In the genomic region with DNA sequence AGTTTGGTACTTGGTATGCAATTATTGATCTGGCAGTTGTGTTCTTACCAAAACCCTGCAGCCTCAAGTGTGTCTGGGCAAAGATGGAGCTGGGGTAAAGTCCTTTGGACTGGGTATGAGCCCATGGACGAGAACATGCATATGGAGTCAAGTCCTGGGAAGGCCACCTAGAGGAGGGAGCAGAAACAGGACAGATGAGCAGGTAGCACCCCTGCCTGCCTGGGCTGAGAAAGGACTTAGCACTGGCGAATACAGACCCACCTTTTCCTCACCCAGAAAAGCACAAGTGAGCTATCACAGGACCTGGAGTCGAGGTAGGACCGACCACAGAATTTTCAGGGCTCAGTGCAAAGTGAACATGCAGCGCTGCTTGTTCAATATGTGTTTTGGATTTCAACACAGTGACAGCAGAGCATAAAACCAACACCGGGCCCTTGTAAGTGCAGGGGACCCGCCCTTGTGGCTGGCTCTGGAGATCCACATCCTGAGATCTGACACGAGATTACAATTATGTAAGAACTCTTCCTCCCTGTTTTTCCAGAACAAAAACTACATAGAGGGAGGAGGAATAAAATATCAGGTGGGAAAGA, we compare ENCODE assay signal across 1 cellular context.
TF ChIP-seq lines count a peak whose summit lies in the region.

No MANE protein-coding gene starts in this region.

TF ChIP-seq in WTC11, 78 proteins besides CTCF, POLR2A, EP300 and RAD21 (continued from another document):
- TF ChIP-seq, protein P1, sequence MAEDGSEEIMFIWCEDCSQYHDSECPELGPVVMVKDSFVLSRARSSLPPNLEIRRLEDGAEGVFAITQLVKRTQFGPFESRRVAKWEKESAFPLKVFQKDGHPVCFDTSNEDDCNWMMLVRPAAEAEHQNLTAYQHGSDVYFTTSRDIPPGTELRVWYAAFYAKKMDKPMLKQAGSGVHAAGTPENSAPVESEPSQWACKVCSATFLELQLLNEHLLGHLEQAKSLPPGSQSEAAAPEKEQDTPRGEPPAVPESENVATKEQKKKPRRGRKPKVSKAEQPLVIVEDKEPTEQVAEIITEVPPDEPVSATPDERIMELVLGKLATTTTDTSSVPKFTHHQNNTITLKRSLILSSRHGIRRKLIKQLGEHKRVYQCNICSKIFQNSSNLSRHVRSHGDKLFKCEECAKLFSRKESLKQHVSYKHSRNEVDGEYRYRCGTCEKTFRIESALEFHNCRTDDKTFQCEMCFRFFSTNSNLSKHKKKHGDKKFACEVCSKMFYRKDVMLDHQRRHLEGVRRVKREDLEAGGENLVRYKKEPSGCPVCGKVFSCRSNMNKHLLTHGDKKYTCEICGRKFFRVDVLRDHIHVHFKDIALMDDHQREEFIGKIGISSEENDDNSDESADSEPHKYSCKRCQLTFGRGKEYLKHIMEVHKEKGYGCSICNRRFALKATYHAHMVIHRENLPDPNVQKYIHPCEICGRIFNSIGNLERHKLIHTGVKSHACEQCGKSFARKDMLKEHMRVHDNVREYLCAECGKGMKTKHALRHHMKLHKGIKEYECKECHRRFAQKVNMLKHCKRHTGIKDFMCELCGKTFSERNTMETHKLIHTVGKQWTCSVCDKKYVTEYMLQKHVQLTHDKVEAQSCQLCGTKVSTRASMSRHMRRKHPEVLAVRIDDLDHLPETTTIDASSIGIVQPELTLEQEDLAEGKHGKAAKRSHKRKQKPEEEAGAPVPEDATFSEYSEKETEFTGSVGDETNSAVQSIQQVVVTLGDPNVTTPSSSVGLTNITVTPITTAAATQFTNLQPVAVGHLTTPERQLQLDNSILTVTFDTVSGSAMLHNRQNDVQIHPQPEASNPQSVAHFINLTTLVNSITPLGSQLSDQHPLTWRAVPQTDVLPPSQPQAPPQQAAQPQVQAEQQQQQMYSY (CRISPR knock-in tag; IDR thresholded peaks at IDR 0.05): no peak
- TF ChIP-seq ZNF396 (CRISPR knock-in tag; IDR thresholded peaks at IDR 0.05; ENCODE audit: borderline replicate concordance): no peak
- TF ChIP-seq, protein P2, sequence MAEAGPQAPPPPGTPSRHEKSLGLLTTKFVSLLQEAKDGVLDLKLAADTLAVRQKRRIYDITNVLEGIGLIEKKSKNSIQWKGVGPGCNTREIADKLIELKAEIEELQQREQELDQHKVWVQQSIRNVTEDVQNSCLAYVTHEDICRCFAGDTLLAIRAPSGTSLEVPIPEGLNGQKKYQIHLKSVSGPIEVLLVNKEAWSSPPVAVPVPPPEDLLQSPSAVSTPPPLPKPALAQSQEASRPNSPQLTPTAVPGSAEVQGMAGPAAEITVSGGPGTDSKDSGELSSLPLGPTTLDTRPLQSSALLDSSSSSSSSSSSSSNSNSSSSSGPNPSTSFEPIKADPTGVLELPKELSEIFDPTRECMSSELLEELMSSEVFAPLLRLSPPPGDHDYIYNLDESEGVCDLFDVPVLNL (CRISPR knock-in tag; IDR thresholded peaks at IDR 0.05; ENCODE audit: borderline replicate concordance, low read depth): no peak
- no peak for TF ChIP-seq ELF4 (CRISPR knock-in tag; IDR thresholded peaks at IDR 0.05; ENCODE audit: low read depth)
- no peak for TF ChIP-seq NR2C2 (CRISPR knock-in tag; IDR thresholded peaks at IDR 0.05)
- TF ChIP-seq NR3C1 (CRISPR knock-in tag; conservative IDR thresholded peaks at IDR 0.05; ENCODE audit: low read depth): no peak
- TF ChIP-seq JUN (CRISPR knock-in tag; IDR thresholded peaks at IDR 0.05): no peak
- TF ChIP-seq NFATC4 (CRISPR knock-in tag; IDR thresholded peaks at IDR 0.05): no peak
